12 cellular contexts compared by ENCODE assay signal in genomic region chr6:151001387-151002063, GRCh38.
A peak's percentile ranks its signal among the peaks of the same experiment; 100 is the strongest.
DNase-seq lines count a peak whose midpoint lies in the region; ATAC-seq and TF ChIP-seq lines count a peak whose summit lies in the region.
"Had no signal": no experiment of that assay in that cellular context is flagged by ENCODE, and none has a peak within 500 bp of the region (broad histone marks: within the 10 kb centered on the region; RNA-seq: fewer than 3 reads in every experiment).

No MANE protein-coding gene starts in this region.

- TF ChIP-seq CTCF in GM23338 (conservative IDR thresholded peaks at IDR 0.05; ENCODE audit: low read depth in 2 of 2) (no peak), spleen (IDR thresholded peaks at IDR 0.05 in 8 of 11, conservative IDR thresholded peaks at IDR 0.05 in 3 of 11) (no peak)

- H3K27me3 ChIP-seq in GM23338 (ENCODE audit: insufficient read depth) (no peaks in the 10 kb centered on the region), spleen (replicated peaks in 1 of 7) (no peaks in the 10 kb centered on the region)
- H3K27me3 ChIP-seq: cardiac muscle cell, stomach had no signal

- no peaks in the 10 kb centered on the region for H3K9me3 ChIP-seq in spleen
- H3K9me3 ChIP-seq: stomach had no signal

- H3K4me1 ChIP-seq in GM23338 (ENCODE audit: insufficient read depth) = peaks cover 3% of the 10 kb centered on the region
- peaks cover 0 to 30% (median 19%) of the 10 kb centered on the region in 6 donors for H3K4me1 ChIP-seq in spleen

- no peak overlapping the region for H3K4me3 Mint-ChIP-seq in activated naive CD4-positive, alpha-beta T cell treated with anti-CD3 and anti-CD28 coated beads for 36 hours
- H3K4me3 Mint-ChIP-seq in activated naive CD4-positive, alpha-beta T cell treated with anti-CD3 and anti-CD28 coated beads, Interleukin-2, amount 10 ng/mL, durations not matched to agents 7 days and 5 days = no peak overlapping the region
- no peak overlapping the region for H3K4me3 Mint-ChIP-seq in GM23338

- peaks cover 4% of the 10 kb centered on the region for H3K4me1 Mint-ChIP-seq in activated naive CD4-positive, alpha-beta T cell treated with anti-CD3 and anti-CD28 coated beads for 36 hours (ENCODE audit: low read depth)
- H3K4me1 Mint-ChIP-seq in activated naive CD4-positive, alpha-beta T cell treated with anti-CD3 and anti-CD28 coated beads, Interleukin-2, amount 10 ng/mL, durations not matched to agents 7 days and 5 days = peaks cover 12% of the 10 kb centered on the region
- H3K4me1 Mint-ChIP-seq in GM23338 = peaks cover 31% of the 10 kb centered on the region

- peaks cover 18% of the 10 kb centered on the region for H3K36me3 Mint-ChIP-seq in activated naive CD4-positive, alpha-beta T cell treated with anti-CD3 and anti-CD28 coated beads for 36 hours (ENCODE audit: low read depth)
- peaks cover 2% of the 10 kb centered on the region for H3K36me3 Mint-ChIP-seq in activated naive CD4-positive, alpha-beta T cell treated with anti-CD3 and anti-CD28 coated beads, Interleukin-2, amount 10 ng/mL, durations not matched to agents 7 days and 5 days
- H3K36me3 Mint-ChIP-seq in GM23338 (ENCODE audit: low read depth) = peaks cover 11% of the 10 kb centered on the region

- no peak overlapping the region for H3K4me2 ChIP-seq in GM23338

- H3K4me3 ChIP-seq in GM23338 (no peak overlapping the region), spleen (no peak overlapping the region)
- H3K4me3 ChIP-seq: cardiac muscle cell, stomach had no signal

- H3K27ac Mint-ChIP-seq in activated naive CD4-positive, alpha-beta T cell treated with anti-CD3 and anti-CD28 coated beads for 36 hours = peak overlapping the region; percentile 56
- no peak overlapping the region for H3K27ac Mint-ChIP-seq in activated naive CD4-positive, alpha-beta T cell treated with anti-CD3 and anti-CD28 coated beads, Interleukin-2, amount 10 ng/mL, durations not matched to agents 7 days and 5 days
- H3K27ac Mint-ChIP-seq in GM23338 = no peak overlapping the region

- H3F3A ChIP-seq in GM23338 (replicated peaks; ENCODE audit: low read depth) = no peaks in the 10 kb centered on the region

- WGBS in spleen, 5 donors = 83 to 88% (median 87%) methylated on average over 5 of the region's 5 CpGs

- no peaks in the 10 kb centered on the region for H3K9me2 ChIP-seq in GM23338 (ENCODE audit: insufficient read depth)

- H3K27me3 Mint-ChIP-seq in activated naive CD4-positive, alpha-beta T cell treated with anti-CD3 and anti-CD28 coated beads for 36 hours (ENCODE audit: low read depth) = no peaks in the 10 kb centered on the region
- H3K27me3 Mint-ChIP-seq in activated naive CD4-positive, alpha-beta T cell treated with anti-CD3 and anti-CD28 coated beads, Interleukin-2, amount 10 ng/mL, durations not matched to agents 7 days and 5 days = no peaks in the 10 kb centered on the region
- peaks cover 5% of the 10 kb centered on the region for H3K27me3 Mint-ChIP-seq in GM23338 (ENCODE audit: insufficient read depth, low read depth, poor library complexity)

- CTCF ChIA-PET in activated naive CD4-positive, alpha-beta T cell treated with anti-CD3 and anti-CD28 coated beads for 36 hours (lab: Charles Lee) = interaction anchor here (1.3 to 1.8 kb wide), 2 partner anchors 10 to 13 kb away, joined by 3 to 6 read pairs; no protein-coding TSS in a partner anchor
- CTCF ChIA-PET in activated naive CD4-positive, alpha-beta T cell treated with anti-CD3 and anti-CD28 coated beads, Interleukin-2, amount 10 ng/mL, durations not matched to agents 7 days and 5 days (lab: Charles Lee) = interaction anchor here (0.6 to 1.0 kb wide), 3 partner anchors 13 to 379 kb away, joined by 3 read pairs; no protein-coding TSS in a partner anchor

- no peak overlapping the region for H2AFZ ChIP-seq in GM23338

- no peak for TF ChIP-seq POLR2A in spleen (IDR thresholded peaks at IDR 0.05)

- intact Hi-C loops in activated naive CD4-positive, alpha-beta T cell treated with anti-CD3 and anti-CD28 coated beads for 36 hours (cut with micrococcal nuclease) = no loop called here
- intact Hi-C loops in spleen (cut with DNase I; ENCODE audit: low total_unique reads) (loop anchor here (10.0 kb wide), 1 partner anchor 107 kb away; no protein-coding TSS in a partner anchor), Right ventricle myocardium inferior (cut with DNase I) (no loop called here)

- no peaks in the 10 kb centered on the region for H3K36me3 ChIP-seq in GM23338 (ENCODE audit: insufficient read depth)
- H3K36me3 ChIP-seq in spleen = no peaks in the 10 kb centered on the region
- H3K36me3 ChIP-seq: cardiac muscle cell, stomach had no signal

- no peaks in the 10 kb centered on the region for H3K9me3 Mint-ChIP-seq in activated naive CD4-positive, alpha-beta T cell treated with anti-CD3 and anti-CD28 coated beads for 36 hours
- H3K9me3 Mint-ChIP-seq in activated naive CD4-positive, alpha-beta T cell treated with anti-CD3 and anti-CD28 coated beads, Interleukin-2, amount 10 ng/mL, durations not matched to agents 7 days and 5 days = no peaks in the 10 kb centered on the region
- no peaks in the 10 kb centered on the region for H3K9me3 Mint-ChIP-seq in GM23338

- 0 out of 2 replicates have a peak, but pooled peaks cover 2% of the 10 kb centered on the region for H4K20me1 ChIP-seq in GM23338 (replicated peaks; ENCODE audit: insufficient read depth)

- H3K79me2 ChIP-seq in GM23338 (replicated peaks; ENCODE audit: insufficient read depth) = no peaks in the 10 kb centered on the region

- ATAC-seq in GM23338 (peak; percentile 65), HG03571 (IDR thresholded peaks at IDR 0.05; ENCODE audit: unreplicated experiment) (peak; percentile 58), Right ventricle myocardium inferior (no peak)
- ATAC-seq: HCT116 had no signal

- H3K27ac ChIP-seq in GM23338 (ENCODE audit: low read depth) = no peak overlapping the region
- no peak overlapping the region for H3K27ac ChIP-seq in spleen
- H3K27ac ChIP-seq: cardiac muscle cell, stomach had no signal

- no peak for DNase-seq in activated naive CD4-positive, alpha-beta T cell treated with anti-CD3 and anti-CD28 coated beads for 36 hours
- DNase-seq in activated naive CD4-positive, alpha-beta T cell treated with anti-CD3 and anti-CD28 coated beads, Interleukin-2, amount 10 ng/mL, durations not matched to agents 7 days and 5 days = no peak
- DNase-seq in GM23338 (ENCODE audit: low spot score) = peak; percentile 27
- no peak for DNase-seq in spleen
- DNase-seq in Right ventricle myocardium inferior (ENCODE audit: missing footprints) = no peak
- DNase-seq in DMS153 (lab: John Stamatoyannopoulos, UW) = no peak
- DNase-seq in DMS53 treated with DMSO at 0.1 percent for 48 hours (lab: John Stamatoyannopoulos, UW; ENCODE audit: unreplicated experiment) = no peak
- DNase-seq: NCI-H446 treated with DMSO at 0.1 percent for 48 hours, stomach had no signal

TF ChIP-seq in GM23338, 12 proteins besides CTCF, POLR2A, EP300 and RAD21 (continues in another document):
- TF ChIP-seq STAT1 (IDR thresholded peaks at IDR 0.05; ENCODE audit: unreplicated experiment) (no peak), NANOG (IDR thresholded peaks at IDR 0.05; ENCODE audit: borderline replicate concordance) (no peak)
